ENCODE assay signal across 9 cellular contexts in the genomic region with DNA sequence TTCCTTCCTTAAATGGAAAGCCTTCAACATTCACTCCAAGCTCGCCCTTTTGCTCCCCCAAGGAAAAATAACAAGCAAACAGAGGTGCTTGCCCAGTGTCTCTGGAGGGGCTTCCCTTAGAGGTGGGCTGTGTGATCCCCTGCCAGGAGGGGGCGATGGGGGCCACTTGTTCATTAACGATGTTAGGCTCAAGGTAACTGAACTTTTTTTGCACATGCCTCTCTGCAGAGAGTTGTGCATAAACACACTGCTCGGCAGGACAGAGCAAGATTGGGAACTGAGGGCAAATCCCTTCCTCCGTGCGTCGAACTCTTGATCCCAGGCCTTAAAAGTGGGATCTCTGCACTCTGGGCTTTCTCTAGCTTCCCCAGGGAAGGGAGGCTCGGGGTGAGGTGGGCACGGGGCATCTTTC.
A peak's percentile ranks its signal among the peaks of the same experiment; 100 is the strongest.
DNase-seq lines count a peak whose midpoint lies in the region; TF ChIP-seq lines count a peak whose summit lies in the region.
"Had no signal": no experiment of that assay in that cellular context is flagged by ENCODE, and none has a peak within 500 bp of the region (broad histone marks: within the 10 kb centered on the region; RNA-seq: fewer than 3 reads in every experiment).

No MANE protein-coding gene starts in this region.

- no peak overlapping the region for H3K4me3 ChIP-seq in SU-DHL-6 (ENCODE audit: insufficient read depth, low read length, poor library complexity, severe bottlenecking)
- H3K4me3 ChIP-seq in foreskin fibroblast (ENCODE audit: low read depth in 1 of 2, low read length in 2 of 2): peak overlapping the region in 1 of 2 donors; percentile 16

- H3K9ac ChIP-seq in SU-DHL-6 (ENCODE audit: low read length): no peak overlapping the region

- H2AFZ ChIP-seq in SU-DHL-6 (ENCODE audit: low read depth, low read length, severe bottlenecking): no peak overlapping the region

- no peaks in the 10 kb centered on the region for H3K9me3 ChIP-seq in SU-DHL-6 (ENCODE audit: insufficient read depth, low read length)

- peak; percentile 14 for TF ChIP-seq CTCF in SU-DHL-6 (IDR thresholded peaks at IDR 0.05; ENCODE audit: insufficient read depth, low read length, poor library complexity, severe bottlenecking)
- TF ChIP-seq CTCF in foreskin fibroblast (IDR thresholded peaks at IDR 0.05; ENCODE audit: low read depth, low read length): peak; percentile 15

- no peaks in the 10 kb centered on the region for H3K36me3 ChIP-seq in SU-DHL-6 (ENCODE audit: low read length)

- H3F3A ChIP-seq in SU-DHL-6 (ENCODE audit: insufficient read depth): no peaks in the 10 kb centered on the region

- no peaks in the 10 kb centered on the region for H3K9me2 ChIP-seq in SU-DHL-6 (replicated peaks; ENCODE audit: insufficient read depth, low read length)

- no peak overlapping the region for H3K4me2 ChIP-seq in SU-DHL-6 (ENCODE audit: low read depth, low read length, poor library complexity, severe bottlenecking)

- H3K27ac ChIP-seq in SU-DHL-6 (ENCODE audit: low read depth, low read length): no peak overlapping the region

- H3K27me3 ChIP-seq in SU-DHL-6 (ENCODE audit: low read length): no peaks in the 10 kb centered on the region

- peak; percentile 53 for DNase-seq in DMS 273 (lab: John Stamatoyannopoulos, UW; ENCODE audit: unreplicated experiment)
- no peak for DNase-seq in DMS 273 treated with DMSO at 0.1 percent for 48 hours (lab: John Stamatoyannopoulos, UW)
- DNase-seq in foreskin fibroblast: no peak
- peak; percentile 19 for DNase-seq in stimulated activated CD8-positive, alpha-beta memory T cell treated with anti-CD3 and anti-CD28 coated beads, Interleukin-4, amount 100 ng/mL, for 24 hours (ENCODE audit: low read depth)
- no peak for DNase-seq in HuH-7.5 (ENCODE audit: low spot score)
- no peak for DNase-seq in DMS53 treated with DMSO at 0.1 percent for 48 hours (lab: John Stamatoyannopoulos, UW; ENCODE audit: unreplicated experiment)
- DNase-seq in T-helper 2 cell: no peak
- DNase-seq: T-helper 9 cell had no signal

- H3K79me2 ChIP-seq in SU-DHL-6 (ENCODE audit: insufficient read depth, low read length): no peaks in the 10 kb centered on the region

- no peaks in the 10 kb centered on the region for H4K20me1 ChIP-seq in SU-DHL-6 (ENCODE audit: low read depth, low read length)

Comparison
In these comparisons a context has a peak if more than half of its experiments do, and no peak if none do; other contexts are left out.
1. DNase-seq: peak in DMS 273 (single experiment) and stimulated activated CD8-positive, alpha-beta memory T cell treated with anti-CD3 and anti-CD28 coated beads, Interleukin-4, amount 100 ng/mL, for 24 hours (single experiment); none in DMS 273 treated with DMSO at 0.1 percent for 48 hours (single experiment), foreskin fibroblast (0 of 2), HuH-7.5 (single experiment), DMS53 treated with DMSO at 0.1 percent for 48 hours (single experiment) and T-helper 2 cell (0 of 5).